Comparison of ENCODE assay signal across 28 cellular contexts in genomic region chr16:84680165-84680842, GRCh38.
"Had no signal": no experiment of that assay in that cellular context is flagged by ENCODE, and none has a peak within 500 bp of the region (broad histone marks: within the 10 kb centered on the region; RNA-seq: fewer than 3 reads in every experiment).

No MANE protein-coding gene starts in this region.

- H3K4me1 ChIP-seq: foreskin keratinocyte, gastrocnemius medialis, heart left ventricle had no signal

- H3K27ac ChIP-seq: brain microvascular endothelial cell, coronary artery, esophagus muscularis mucosa, foreskin keratinocyte, gastrocnemius medialis, heart left ventricle had no signal

- H3K27me3 ChIP-seq: brain microvascular endothelial cell, esophagus muscularis mucosa had no signal

- ATAC-seq: activated CD4-positive, alpha-beta T cell treated with anti-CD3 and anti-CD28 coated beads for 36 hours; activated CD8-positive, alpha-beta memory T cell treated with anti-CD3 and anti-CD28 coated beads, Interleukin-2, amount 10 ng/mL, durations not matched to agents 7 days and 5 days; activated CD8-positive, alpha-beta T cell treated with anti-CD3 and anti-CD28 coated beads, Interleukin-2, amount 10 ng/mL, durations not matched to agents 7 days and 5 days; effector memory CD8-positive, alpha-beta T cell; foreskin keratinocyte; gastrocnemius medialis; heart left ventricle had no signal

- H3K36me3 ChIP-seq: brain microvascular endothelial cell, esophagus muscularis mucosa, gastrocnemius medialis, heart left ventricle had no signal

- DNase-seq: activated CD4-positive, alpha-beta memory T cell treated with anti-CD3 and anti-CD28 coated beads for 36 hours; activated CD4-positive, alpha-beta T cell treated with anti-CD3 and anti-CD28 coated beads for 36 hours; activated CD4-positive, alpha-beta T cell treated with anti-CD3 and anti-CD28 coated beads, Interleukin-2, amount 10 ng/mL, durations not matched to agents 24 days and 14 days; activated CD4-positive, CD25-positive, alpha-beta regulatory T cell; activated CD4-positive, CD25-positive, alpha-beta regulatory T cell treated with anti-CD3 and anti-CD28 coated beads, Interleukin-2, amount 50 U/mL, for 72 hours; activated CD8-positive, alpha-beta memory T cell treated with anti-CD3 and anti-CD28 coated beads, Interleukin-2, amount 10 ng/mL, durations not matched to agents 7 days and 5 days; activated CD8-positive, alpha-beta memory T cell treated with anti-CD3 and anti-CD28 coated beads, Interleukin-2, amount 50 U/mL, for 4 hours; activated CD8-positive, alpha-beta T cell treated with anti-CD3 and anti-CD28 coated beads, Interleukin-2, amount 10 ng/mL, durations not matched to agents 7 days and 5 days; activated gamma-delta T cell treated with Interleukin-2 at 50 U/mL for 16 hours; activated naive CD4-positive, alpha-beta T cell treated with anti-CD3 and anti-CD28 coated beads, Interleukin-2, amount 50 U/mL, for 16 hours; activated naive CD4-positive, alpha-beta T cell treated with Interleukin-2 at 50 U/mL for 16 hours; activated T-cell treated with anti-CD3 and anti-CD28 coated beads, Interleukin-2, amount 50 U/mL, for 1 hour; activated T-cell treated with anti-CD3 and anti-CD28 coated beads, Interleukin-2, amount 50 U/mL, for 48 hours; amniotic stem cell; anterior cingulate cortex; brain microvascular endothelial cell; effector CD4-positive, alpha-beta T cell; effector memory CD8-positive, alpha-beta T cell; erythroblast; foreskin keratinocyte; gastrocnemius medialis; glutamatergic neuron; heart left ventricle; T-helper 2 cell had no signal

- H3K9me3 ChIP-seq: esophagus muscularis mucosa, gastrocnemius medialis, heart left ventricle had no signal

- H3K4me3 ChIP-seq: coronary artery, esophagus muscularis mucosa, gastrocnemius medialis, heart left ventricle had no signal

- FAIRE-seq: astrocyte, bronchial epithelial cell had no signal
